ENCODE assay signal across 23 cellular contexts in genomic region chr17:4194796-4195195, GRCh38. TPM values are rescaled to one million over a fixed set of nuclear protein-coding genes. Genes with fewer than 3 reads are reported as not detected.
DNase-seq lines count a peak whose midpoint lies in the region; ATAC-seq, FAIRE-seq and TF ChIP-seq lines count a peak whose summit lies in the region.
"Had no signal": no experiment of that assay in that cellular context is flagged by ENCODE, and none has a peak within 500 bp of the region (broad histone marks: within the 10 kb centered on the region; RNA-seq: fewer than 3 reads in every experiment).

No MANE protein-coding gene starts in this region.

- H3K9ac ChIP-seq in IMR-90 (ENCODE audit: low read depth, low read length) (no peak overlapping the region), astrocyte (ENCODE audit: low read length) (peak overlapping the region; percentile 83)

- H3K9me3 ChIP-seq in IMR-90 (ENCODE audit: control insufficient read depth, insufficient read depth, low read length) (no peaks in the 10 kb centered on the region), astrocyte (ENCODE audit: insufficient read depth, low read depth, low read length) (no peaks in the 10 kb centered on the region), thymus (ENCODE audit: control insufficient read depth) (no peaks in the 10 kb centered on the region), psoas muscle (no peaks in the 10 kb centered on the region)
- H3K9me3 ChIP-seq: MG63 had no signal

- H2BK120ac ChIP-seq in IMR-90 (ENCODE audit: low read depth, low read length), result no peak overlapping the region; the same call in 1 of the 2 replicates

- H2BK5ac ChIP-seq in IMR-90 (ENCODE audit: low read depth, low read length, poor library complexity, severe bottlenecking), result no peak overlapping the region

- dilution Hi-C loops in IMR-90 (cut with HindIII; ENCODE audit: low sequenced_read_pairs, unreplicated experiment), result no loop called here

- H3K23ac ChIP-seq in IMR-90 (ENCODE audit: low read depth, low read length), result no peak overlapping the region

- H3K56ac ChIP-seq in IMR-90 (ENCODE audit: extremely low read depth, insufficient read depth, low read length), result no peak overlapping the region

- no peak for FAIRE-seq in astrocyte (lab: Jason Lieb, UNC)
- FAIRE-seq: A204.1, D721Med, H54, K562 had no signal

- H3K36me3 ChIP-seq in IMR-90 (ENCODE audit: control insufficient read depth, insufficient read depth, low read length) (peaks cover 25% of the 10 kb centered on the region), astrocyte (ENCODE audit: insufficient read depth, low read length) (peaks cover 11% of the 10 kb centered on the region), thymus (ENCODE audit: control insufficient read depth, insufficient read depth) (peaks cover 39% of the 10 kb centered on the region), psoas muscle (ENCODE audit: insufficient read depth in 1 of 2, low read depth in 1 of 2) (peaks cover 0 to 74% of the 10 kb centered on the region in 2 donors)
- H3K36me3 ChIP-seq: MG63 had no signal

- H3K4me1 Mint-ChIP-seq in astrocyte (ENCODE audit: low read depth, unreplicated experiment), result peaks cover 15% of the 10 kb centered on the region
- H3K4me1 Mint-ChIP-seq in activated CD4-positive, alpha-beta T cell treated with anti-CD3 and anti-CD28 coated beads, Interleukin-2, amount 10 ng/mL, durations not matched to agents 7 days and 5 days, result peaks cover 3% of the 10 kb centered on the region
- H3K4me1 Mint-ChIP-seq: B cell had no signal

- TF ChIP-seq RAD21 in IMR-90 (IDR thresholded peaks at IDR 0.05; ENCODE audit: low read length), result no peak

- no peak overlapping the region for H3K18ac ChIP-seq in IMR-90 (ENCODE audit: low read depth, low read length)

- peaks cover 4 to 27% of the 10 kb centered on the region in 2 experiments; a peak in 3 of 4 replicates for H3K79me1 ChIP-seq in IMR-90 (ENCODE audit: low read depth in 1 of 2, low read length in 2 of 2)

- DNase-seq in IMR-90, result no peak
- DNase-seq in astrocyte (ENCODE audit: low read depth), result no peak
- DNase-seq in myocyte (ENCODE audit: low read depth), result peak; percentile 41
- DNase-seq in activated CD4-positive, alpha-beta T cell treated with anti-CD3 and anti-CD28 coated beads, Interleukin-2, amount 10 ng/mL, durations not matched to agents 7 days and 5 days, result no peak
- DNase-seq in psoas muscle, result no peak
- DNase-seq in stimulated activated CD4-positive, alpha-beta T cell treated with anti-CD3 and anti-CD28 coated beads, Interleukin-15, amount 100 ng/mL, for 24 hours, result no peak
- no peak for DNase-seq in NCI-H2081 treated with DMSO at 0.1 percent for 48 hours (lab: John Stamatoyannopoulos, UW)
- DNase-seq: DMS53, GDM1, MG63, NCI-H1048, NCI-H1417 treated with DMSO at 0.1 percent for 48 hours, NCI-H187, NCI-H2107, NCI-H510A had no signal

- H3K4me3 Mint-ChIP-seq in astrocyte (ENCODE audit: unreplicated experiment), result no peak overlapping the region
- H3K4me3 Mint-ChIP-seq in activated CD4-positive, alpha-beta T cell treated with anti-CD3 and anti-CD28 coated beads, Interleukin-2, amount 10 ng/mL, durations not matched to agents 7 days and 5 days, result no peak overlapping the region
- H3K4me3 Mint-ChIP-seq: B cell, CD14-positive monocyte had no signal

- BruUV-seq in IMR-90 (replicated peaks; lab: Mats Ljungman, UMichigan), result no TSS peak

- H3K36me3 Mint-ChIP-seq in astrocyte (ENCODE audit: low read depth, unreplicated experiment), result peaks cover 12% of the 10 kb centered on the region
- peaks cover 43% of the 10 kb centered on the region for H3K36me3 Mint-ChIP-seq in activated CD4-positive, alpha-beta T cell treated with anti-CD3 and anti-CD28 coated beads, Interleukin-2, amount 10 ng/mL, durations not matched to agents 7 days and 5 days (ENCODE audit: low read depth)

- POLR2A ChIA-PET in IMR-90 (lab: Charles Lee; ENCODE audit: unreplicated experiment), result no interaction called here
- POLR2A ChIA-PET in activated CD4-positive, alpha-beta T cell treated with anti-CD3 and anti-CD28 coated beads, Interleukin-2, amount 10 ng/mL, durations not matched to agents 7 days and 5 days (lab: Charles Lee), result no interaction called here

- no peak overlapping the region for H4K8ac ChIP-seq in IMR-90 (ENCODE audit: low read depth in 2 of 2, low read length in 2 of 2)

- intact Hi-C loops in IMR-90 (cut with micrococcal nuclease) (no loop called here), psoas muscle (cut with DNase I) (no loop called here)

- H3K27ac ChIP-seq in IMR-90 (ENCODE audit: insufficient read depth, low read length) (no peak overlapping the region), astrocyte (ENCODE audit: low read depth, low read length) (peak overlapping the region; percentile 92), thymus (ENCODE audit: low read depth) (peak overlapping the region; percentile 3), psoas muscle (no peak overlapping the region)
- H3K27ac ChIP-seq: RWPE1 had no signal

- no peak for TF ChIP-seq POLR2A in IMR-90 (IDR thresholded peaks at IDR 0.05; ENCODE audit: low read depth, low read length)

- no peak overlapping the region for H2AK5ac ChIP-seq in IMR-90 (ENCODE audit: low read depth, low read length)

- WGBS in IMR-90 (ENCODE audit: extremely low coverage in 2 of 2, insufficient read length in 1 of 2), 2 experiments, result 98% methylated on average over 6 of the region's 15 CpGs; no CpG with 5 or more reads in 1 of the 2 experiments
- WGBS in thymus, result 90% methylated on average over 15 of the region's 15 CpGs
- WGBS in psoas muscle, 3 donors, result 94% methylated on average over 15 of the region's 15 CpGs

- peaks cover 14% of the 10 kb centered on the region for H4K20me1 ChIP-seq in IMR-90 (ENCODE audit: insufficient read depth, low read length)
- peaks cover 19% of the 10 kb centered on the region for H4K20me1 ChIP-seq in astrocyte (ENCODE audit: insufficient read depth, low read length)

- no peaks in the 10 kb centered on the region for H3K27me3 ChIP-seq in IMR-90 (ENCODE audit: control insufficient read depth, insufficient read depth, low read length)
- H3K27me3 ChIP-seq in astrocyte (ENCODE audit: insufficient read depth, low read length), result no peaks in the 10 kb centered on the region
- no peaks in the 10 kb centered on the region for H3K27me3 ChIP-seq in thymus (ENCODE audit: control insufficient read depth, insufficient read depth)
- H3K27me3 ChIP-seq in psoas muscle (ENCODE audit: insufficient read depth in 3 of 3, low read length in 2 of 3), result no peaks in the 10 kb centered on the region
- H3K27me3 ChIP-seq: MG63 had no signal

- peak overlapping the region; percentile 66 for H2AK9ac ChIP-seq in IMR-90 (replicated peaks; ENCODE audit: low read depth, low read length, poor library complexity)

- in situ Hi-C loops in IMR-90 (cut with MboI; ENCODE audit: low sequenced_read_pairs), result no loop called here

- 0 out of 2 replicates have a peak, but pooled peaks cover 2% of the 10 kb centered on the region for H3K9me1 ChIP-seq in IMR-90 (ENCODE audit: insufficient read depth, low read length)

- H3K4me1 ChIP-seq in IMR-90 (ENCODE audit: control insufficient read depth, insufficient read depth, low read length) (peaks cover 5% of the 10 kb centered on the region), astrocyte (ENCODE audit: insufficient read depth, low read length) (peaks cover 20% of the 10 kb centered on the region), thymus (ENCODE audit: control insufficient read depth, insufficient read depth, low read length) (no peaks in the 10 kb centered on the region), psoas muscle (peaks cover 2% of the 10 kb centered on the region)

- 0 out of 2 replicates have a peak overlapping the region, but pooled peaks have one; percentile 34 for H3K4ac ChIP-seq in IMR-90 (ENCODE audit: low read depth, low read length)

- H3K4me2 ChIP-seq in IMR-90 (ENCODE audit: low read depth, low read length), result no peak overlapping the region
- H3K4me2 ChIP-seq in astrocyte (ENCODE audit: low read length), result peak overlapping the region; percentile 83

- H2AFZ ChIP-seq in IMR-90 (replicated peaks; ENCODE audit: low read length, poor library complexity) (no peak overlapping the region), astrocyte (ENCODE audit: low read depth, low read length) (no peak overlapping the region)

- H3K27me3 Mint-ChIP-seq in astrocyte (ENCODE audit: low read depth, unreplicated experiment), result no peaks in the 10 kb centered on the region
- no peaks in the 10 kb centered on the region for H3K27me3 Mint-ChIP-seq in activated CD4-positive, alpha-beta T cell treated with anti-CD3 and anti-CD28 coated beads, Interleukin-2, amount 10 ng/mL, durations not matched to agents 7 days and 5 days
- H3K27me3 Mint-ChIP-seq: B cell had no signal

- H3K79me2 ChIP-seq in astrocyte (ENCODE audit: insufficient read depth, low read length), result no peaks in the 10 kb centered on the region

- H4K5ac ChIP-seq in IMR-90 (ENCODE audit: low read depth, low read length), result no peak overlapping the region

- H2BK20ac ChIP-seq in IMR-90 (ENCODE audit: low read depth, low read length), result no peak overlapping the region

- no peaks in the 10 kb centered on the region for H3K9me3 Mint-ChIP-seq in astrocyte (ENCODE audit: unreplicated experiment)
- no peaks in the 10 kb centered on the region for H3K9me3 Mint-ChIP-seq in activated CD4-positive, alpha-beta T cell treated with anti-CD3 and anti-CD28 coated beads, Interleukin-2, amount 10 ng/mL, durations not matched to agents 7 days and 5 days
- H3K9me3 Mint-ChIP-seq: CD14-positive monocyte had no signal

- no peak overlapping the region for H3K4me3 ChIP-seq in IMR-90 (ENCODE audit: insufficient read depth, low read depth, low read length)
- H3K4me3 ChIP-seq in astrocyte (ENCODE audit: insufficient read depth, low read depth, low read length), result no peak overlapping the region
- H3K4me3 ChIP-seq in thymus (ENCODE audit: low read length), result no peak overlapping the region
- H3K4me3 ChIP-seq in psoas muscle, result no peak overlapping the region
- H3K4me3 ChIP-seq: K562, MG63 had no signal

- H4K91ac ChIP-seq in IMR-90 (ENCODE audit: insufficient read depth, low read depth, low read length), result no peak overlapping the region

- CTCF ChIA-PET in IMR-90 (lab: Yijun Ruan, JAX), result interaction anchor here (0.9 kb wide), 1 partner anchor 160 kb away, joined by 3 read pairs; no protein-coding TSS in a partner anchor
- CTCF ChIA-PET in activated CD4-positive, alpha-beta T cell treated with anti-CD3 and anti-CD28 coated beads, Interleukin-2, amount 10 ng/mL, durations not matched to agents 7 days and 5 days (lab: Charles Lee), result no interaction called here

- no peak overlapping the region for H3K14ac ChIP-seq in IMR-90 (replicated peaks; ENCODE audit: low read depth, low read length)

- H3K27ac Mint-ChIP-seq in astrocyte (ENCODE audit: unreplicated experiment), result no peak overlapping the region
- no peak overlapping the region for H3K27ac Mint-ChIP-seq in activated CD4-positive, alpha-beta T cell treated with anti-CD3 and anti-CD28 coated beads, Interleukin-2, amount 10 ng/mL, durations not matched to agents 7 days and 5 days
- H3K27ac Mint-ChIP-seq: B cell had no signal

- H2BK15ac ChIP-seq in IMR-90 (ENCODE audit: low read depth, low read length), result no peak overlapping the region

- ATAC-seq in IMR-90 (ENCODE audit: low read depth) (no peak), psoas muscle (no peak)
- ATAC-seq: K562 had no signal

- TF ChIP-seq CTCF in IMR-90 (conservative IDR thresholded peaks at IDR 0.05; ENCODE audit: low read depth, low read length), result no peak
- no peak for TF ChIP-seq CTCF in astrocyte (IDR thresholded peaks at IDR 0.05; ENCODE audit: insufficient read depth, low read depth, low read length)
- TF ChIP-seq CTCF in psoas muscle (IDR thresholded peaks at IDR 0.05), result no peak

RNA-seq across cellular contexts. Expression of gene CYB5D2, which starts 51.8 kb away (rescaled TPM):
- 14.7 and 15.2 TPM in 2 replicates for total RNA-seq in IMR-90 (2012; rRNA removed)
- 22.2 and 23.6 TPM in 2 replicates for polyA plus RNA-seq in IMR-90 (2012; rRNA removed)
- 32.8 and 33.6 TPM in 2 replicates for polyA plus RNA-seq in IMR-90 (2012; cell fraction: cytosol; rRNA removed)
- 9.0 and 14.1 TPM in 2 replicates for polyA plus RNA-seq in IMR-90 (2012; cell fraction: nucleus; rRNA removed; ENCODE audit: low replicate concordance)
- 10.8 and 15.4 TPM in 2 replicates for total RNA-seq in astrocyte
- total RNA-seq in myocyte, result 24.4 and 26.6 TPM in 2 replicates
- polyA plus RNA-seq in myocyte (2012), result 38.0 TPM
- 17.6 TPM for polyA plus RNA-seq in thymus
- total RNA-seq in activated CD4-positive, alpha-beta T cell treated with anti-CD3 and anti-CD28 coated beads, Interleukin-2, amount 10 ng/mL, durations not matched to agents 7 days and 5 days, result 1 to 10 TPM; 6.8 to 7.6 TPM
- total RNA-seq in psoas muscle, result 10 to 100 TPM in 1 of 4 donors, 1 to 10 TPM in 3; 5.1 to 10.9 (median 6.7) TPM
- polyA plus RNA-seq in psoas muscle, result 10 to 100 TPM in 1 of 3 donors, 1 to 10 TPM in 2; 4.7 to 19.6 (median 8.3) TPM

RNA-seq across cellular contexts. Expression of gene ZZEF1, which starts 52.0 kb away (rescaled TPM):
- total RNA-seq in IMR-90 (2012; rRNA removed), result 32.2 and 34.4 TPM in 2 replicates
- 11.4 and 13.3 TPM in 2 replicates for polyA plus RNA-seq in IMR-90 (2012; rRNA removed)
- polyA plus RNA-seq in IMR-90 (2012; cell fraction: cytosol; rRNA removed), result 6.0 and 6.6 TPM in 2 replicates
- polyA plus RNA-seq in IMR-90 (2012; cell fraction: nucleus; rRNA removed; ENCODE audit: low replicate concordance), result 28.8 and 34.0 TPM in 2 replicates
- 31.8 and 32.7 TPM in 2 replicates for total RNA-seq in astrocyte
- total RNA-seq in myocyte, result 21.0 and 27.7 TPM in 2 replicates
- polyA plus RNA-seq in myocyte (2012), result 15.0 TPM
- polyA plus RNA-seq in thymus, result 10.4 TPM
- total RNA-seq in activated CD4-positive, alpha-beta T cell treated with anti-CD3 and anti-CD28 coated beads, Interleukin-2, amount 10 ng/mL, durations not matched to agents 7 days and 5 days, result 10 to 100 TPM; 62.5 to 66.2 TPM
- 10 to 100 TPM; 25.4 to 53.1 (median 38.4) TPM for total RNA-seq in psoas muscle
- polyA plus RNA-seq in psoas muscle, result 10 to 100 TPM in 2 of 3 donors, 1 to 10 TPM in 1; 9.5 to 26.4 (median 10.1) TPM

Comparison
In these comparisons a context has a peak if more than half of its experiments do, and no peak if none do; other contexts are left out.
1. H3K27ac ChIP-seq: peak in astrocyte (single experiment) and thymus (single experiment); none in IMR-90 (single experiment) and psoas muscle (single experiment).